Comparison of ENCODE assay signal across 2 cellular contexts in genomic region chr1:25383039-25383438, GRCh38. TPM values are rescaled to one million over a fixed set of nuclear protein-coding genes. Genes with fewer than 3 reads are reported as not detected.
"Had no signal": no experiment of that assay in that cellular context is flagged by ENCODE, and none has a peak within 500 bp of the region (broad histone marks: within the 10 kb centered on the region; RNA-seq: fewer than 3 reads in every experiment).

No MANE protein-coding gene starts in this region.

RNA-seq across cellular contexts. Expression of gene RHCE, which starts 37.6 kb away (rescaled TPM):
- total RNA-seq: ascending aorta, T-helper 17 cell had no signal
